Comparison of ENCODE assay signal across 10 cellular contexts in the genomic region with DNA sequence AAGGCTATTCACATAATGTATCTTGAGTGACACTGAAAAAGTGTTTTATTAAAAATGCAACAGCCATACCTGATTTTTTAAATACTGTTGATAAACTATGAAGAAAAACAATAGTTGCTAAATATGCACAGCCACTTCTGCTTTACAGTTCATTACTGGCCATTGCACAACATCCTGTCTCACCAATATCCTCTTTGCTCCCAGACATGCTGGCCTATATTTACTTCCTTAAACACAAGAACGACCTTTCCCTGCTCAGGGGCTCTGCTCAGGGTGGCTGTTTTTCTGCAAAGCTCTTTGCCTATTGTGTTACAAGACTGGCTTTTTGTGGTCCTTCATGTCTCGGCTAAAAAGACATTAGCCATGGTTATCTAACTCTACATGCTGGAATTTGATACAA. TPM values are rescaled to one million over a fixed set of nuclear protein-coding genes. Genes with fewer than 3 reads are reported as not detected.
"Had no signal": no experiment of that assay in that cellular context is flagged by ENCODE, and none has a peak within 500 bp of the region (broad histone marks: within the 10 kb centered on the region; RNA-seq: fewer than 3 reads in every experiment).

No MANE protein-coding gene starts in this region.

RNA-seq across cellular contexts. Expression of gene OR1A1, which starts 31.2 kb away (rescaled TPM):
- total RNA-seq: activated CD4-positive, alpha-beta memory T cell treated with anti-CD3 and anti-CD28 coated beads for 36 hours; activated T-cell treated with anti-CD3 and anti-CD28 coated beads, Interleukin-2, amount 50 U/mL, for 4 hours; epithelial cell of proximal tubule; mammary epithelial cell; neural crest cell; ovary; skeletal muscle tissue; stomach; thoracic aorta; uterus had no signal

RNA-seq across cellular contexts. Expression of gene OR1A2, which starts 41.4 kb away (rescaled TPM):
- total RNA-seq: activated CD4-positive, alpha-beta memory T cell treated with anti-CD3 and anti-CD28 coated beads for 36 hours; activated T-cell treated with anti-CD3 and anti-CD28 coated beads, Interleukin-2, amount 50 U/mL, for 4 hours; epithelial cell of proximal tubule; mammary epithelial cell; neural crest cell; ovary; skeletal muscle tissue; stomach; thoracic aorta; uterus had no signal

RNA-seq across cellular contexts. Expression of gene OR3A1, which starts 59.5 kb away (rescaled TPM):
- total RNA-seq: epithelial cell of proximal tubule, mammary epithelial cell, neural crest cell, stomach had no signal
